In genomic region chr7:99990417-99990816, GRCh38 we compare ENCODE assay signal across 9 cellular contexts. TPM values are rescaled to one million over a fixed set of nuclear protein-coding genes. Genes with fewer than 3 reads are reported as not detected.
DNase-seq lines count a peak whose midpoint lies in the region; ATAC-seq, FAIRE-seq and TF ChIP-seq lines count a peak whose summit lies in the region.
"Had no signal": no experiment of that assay in that cellular context is flagged by ENCODE, and none has a peak within 500 bp of the region (broad histone marks: within the 10 kb centered on the region; RNA-seq: fewer than 3 reads in every experiment).

No MANE protein-coding gene starts in this region.

- intact Hi-C loops in heart left ventricle (cut with DNase I): loop anchor here in 9 of 10 donors (2.0 to 10.0 kb wide), 10 partner anchors 62 to 224 kb away; partner anchors contain the start of genes MBLAC1 (in 7 of the 9), GJC3 (in 3 of the 9), ZNF3 (in 2 of the 9) and PVRIG (in 1 of the 9)

- H3K27ac Mint-ChIP-seq in type B pancreatic cell: no peak overlapping the region

- DNase-seq in cardiac muscle cell (ENCODE audit: low read depth in 1 of 2, low spot score in 1 of 2): no peak
- no peak for DNase-seq in heart left ventricle
- DNase-seq in brain microvascular endothelial cell: no peak
- DNase-seq in mesenchymal stem cell: no peak
- DNase-seq in type B pancreatic cell (ENCODE audit: extremely low spot score, unreplicated experiment): no peak
- no peak for DNase-seq in urothelium cell line (ENCODE audit: low spot score)
- no peak for DNase-seq in AG08396 (ENCODE audit: low spot score)
- no peak for DNase-seq in NCI-H187 treated with DMSO at 0.1 percent for 48 hours (lab: John Stamatoyannopoulos, UW)

- TF ChIP-seq CTCF in cardiac muscle cell (IDR thresholded peaks at IDR 0.05; ENCODE audit: low read depth, low read length) (no peak), heart left ventricle (IDR thresholded peaks at IDR 0.05) (no peak), brain microvascular endothelial cell (IDR thresholded peaks at IDR 0.05; ENCODE audit: low read depth, low read length, missing control alignments) (no peak), type B pancreatic cell (conservative IDR thresholded peaks at IDR 0.05) (no peak)

- no peak for TF ChIP-seq POLR2A in heart left ventricle (IDR thresholded peaks at IDR 0.05)

- peak overlapping the region; percentile 48 for H3K9ac ChIP-seq in mesenchymal stem cell (ENCODE audit: low read length)

- H3K79me1 ChIP-seq in mesenchymal stem cell (replicated peaks; ENCODE audit: low read length, poor library complexity, severe bottlenecking): no peaks in the 10 kb centered on the region

- FAIRE-seq in urothelium cell line (lab: Jason Lieb, UNC): no peak

- peak overlapping the region; percentile 70 for H4K8ac ChIP-seq in mesenchymal stem cell (ENCODE audit: low read length)

- peak overlapping the region; percentile 85 for H3K4me3 Mint-ChIP-seq in type B pancreatic cell

- no peak overlapping the region for H2BK5ac ChIP-seq in mesenchymal stem cell (ENCODE audit: low read depth, low read length, poor library complexity, severe bottlenecking)

- H3K36me3 Mint-ChIP-seq in type B pancreatic cell: no peaks in the 10 kb centered on the region
- H3K36me3 Mint-ChIP-seq: naive thymus-derived CD4-positive, alpha-beta T cell had no signal

- H3K9me3 ChIP-seq in cardiac muscle cell (ENCODE audit: low read depth) (no peaks in the 10 kb centered on the region), heart left ventricle (no peaks in the 10 kb centered on the region), mesenchymal stem cell (ENCODE audit: control insufficient read depth, low read length) (no peaks in the 10 kb centered on the region)

- no peak for ATAC-seq in heart left ventricle

- H3K23ac ChIP-seq in mesenchymal stem cell (ENCODE audit: low read length in 2 of 2): no peak overlapping the region

- peaks cover 18% of the 10 kb centered on the region for H3K4me1 Mint-ChIP-seq in type B pancreatic cell (ENCODE audit: unreplicated experiment)

- 41 to 53% (median 44%) methylated on average over 13 of the region's 13 CpGs for WGBS in heart left ventricle, 4 donors
- WGBS in mesenchymal stem cell: 49% methylated on average over 11 of the region's 13 CpGs

- H3K9me3 Mint-ChIP-seq in type B pancreatic cell: no peaks in the 10 kb centered on the region
- H3K9me3 Mint-ChIP-seq: naive thymus-derived CD4-positive, alpha-beta T cell had no signal

- H3K4me2 ChIP-seq in mesenchymal stem cell (ENCODE audit: low read length, poor library complexity, severe bottlenecking): no peak overlapping the region

- no peak overlapping the region for H4K91ac ChIP-seq in mesenchymal stem cell (ENCODE audit: low read length)

- H2BK15ac ChIP-seq in mesenchymal stem cell (ENCODE audit: low read depth, poor library complexity, severe bottlenecking): peak overlapping the region; percentile 18

- peak overlapping the region; percentile 53 for H2AFZ ChIP-seq in mesenchymal stem cell (ENCODE audit: low read depth, low read length)

- H3K27me3 ChIP-seq in cardiac muscle cell: peaks cover 4% of the 10 kb centered on the region
- peaks cover 0 to 4% (median 0%) of the 10 kb centered on the region in 9 donors for H3K27me3 ChIP-seq in heart left ventricle
- H3K27me3 ChIP-seq in brain microvascular endothelial cell (replicated peaks): no peaks in the 10 kb centered on the region
- H3K27me3 ChIP-seq in mesenchymal stem cell (ENCODE audit: control insufficient read depth in 1 of 2, insufficient read depth in 1 of 2, low read length in 2 of 2): peaks cover 18 to 28% of the 10 kb centered on the region in 2 experiments

- no peak overlapping the region for H2AK5ac ChIP-seq in mesenchymal stem cell (ENCODE audit: low read length, severe bottlenecking)

- H3K36me3 ChIP-seq in cardiac muscle cell (no peaks in the 10 kb centered on the region), heart left ventricle (no peaks in the 10 kb centered on the region), brain microvascular endothelial cell (replicated peaks) (no peaks in the 10 kb centered on the region), mesenchymal stem cell (ENCODE audit: control insufficient read depth in 1 of 2, insufficient read depth in 2 of 2, low read depth in 1 of 2, low read length in 2 of 2) (no peaks in the 10 kb centered on the region)

- H3K4me3 ChIP-seq in cardiac muscle cell: peak overlapping the region; percentile 13
- peak overlapping the region in 6 of 12 donors; percentile 6 to 40 (median 20) for H3K4me3 ChIP-seq in heart left ventricle
- peak overlapping the region; percentile 39 for H3K4me3 ChIP-seq in brain microvascular endothelial cell (ENCODE audit: low read depth, low read length)
- peak overlapping the region in 1 of 2 experiments; percentile 59 for H3K4me3 ChIP-seq in mesenchymal stem cell (ENCODE audit: insufficient read depth in 1 of 2, low read depth in 1 of 2, low read length in 2 of 2)

- H3K4ac ChIP-seq in mesenchymal stem cell (ENCODE audit: low read depth in 1 of 2, low read length in 2 of 2): no peak overlapping the region

- H2BK120ac ChIP-seq in mesenchymal stem cell (ENCODE audit: low read depth, low read length): no peak overlapping the region

- H2BK12ac ChIP-seq in mesenchymal stem cell (ENCODE audit: low read length in 2 of 2): peak overlapping the region in 1 of 2 experiments; percentile 65

- H3K4me1 ChIP-seq in cardiac muscle cell (ENCODE audit: low read depth) (no peaks in the 10 kb centered on the region), heart left ventricle (peaks cover 0 to 24% (median 3%) of the 10 kb centered on the region in 12 donors), mesenchymal stem cell (ENCODE audit: control insufficient read depth, insufficient read depth, low read depth, low read length) (no peaks in the 10 kb centered on the region)

- H3K27ac ChIP-seq in cardiac muscle cell: no peak overlapping the region
- H3K27ac ChIP-seq in heart left ventricle: no peak overlapping the region
- H3K27ac ChIP-seq in brain microvascular endothelial cell: no peak overlapping the region
- no peak overlapping the region for H3K27ac ChIP-seq in mesenchymal stem cell (ENCODE audit: low read length, poor library complexity, severe bottlenecking)

- no peak overlapping the region for H3K14ac ChIP-seq in mesenchymal stem cell (ENCODE audit: low read length in 2 of 2)

- peak overlapping the region in 1 of 2 experiments; percentile 59 for H3K18ac ChIP-seq in mesenchymal stem cell (ENCODE audit: low read depth in 1 of 2, low read length in 2 of 2)

- peaks cover 16% of the 10 kb centered on the region for H3K27me3 Mint-ChIP-seq in type B pancreatic cell

- in situ Hi-C loops in brain microvascular endothelial cell (cut with HindIII; ENCODE audit: low pct_ligation_motif_present, low sequenced_read_pairs): loop anchor here (25.0 kb wide), 1 partner anchor 97 kb away; the partner anchor contains the start of genes COPS6 and ZNF3

RNA-seq across cellular contexts. Expression of gene AZGP1, which starts 14.6 kb away (rescaled TPM):
- 0.39 TPM in 1 of 2 replicates, not detected in the other for total RNA-seq in cardiac muscle cell
- not detected in 2 replicates for polyA plus RNA-seq in cardiac muscle cell
- 100 to 1,000 TPM in 4 of 9 donors, 10 to 100 TPM in 5; 31.8 to 214 (median 95.4) TPM for total RNA-seq in heart left ventricle
- polyA plus RNA-seq in heart left ventricle: 100 to 1,000 TPM in 1 of 2 donors, 10 to 100 TPM in 1; 99.1 to 146 TPM
- polyA plus RNA-seq in mesenchymal stem cell (2013, experiment 1 of 2): not detected
- polyA plus RNA-seq in mesenchymal stem cell (2013, experiment 2 of 2): not detected
- total RNA-seq in type B pancreatic cell (ENCODE audit: low replicate concordance): 0.50 and 0.60 TPM in 2 replicates
- total RNA-seq: naive thymus-derived CD4-positive, alpha-beta T cell had no signal
- polyA plus RNA-seq: naive thymus-derived CD4-positive, alpha-beta T cell had no signal

RNA-seq across cellular contexts. Expression of gene ZKSCAN1, which starts 25.0 kb away (rescaled TPM):
- total RNA-seq in cardiac muscle cell (17.4 and 33.7 TPM in 2 replicates), heart left ventricle (10 to 100 TPM; 19.4 to 65.5 (median 40.8) TPM), type B pancreatic cell (ENCODE audit: low replicate concordance) (157 and 170 TPM in 2 replicates)
- polyA plus RNA-seq in cardiac muscle cell (22.3 and 38.1 TPM in 2 replicates), heart left ventricle (1 to 10 TPM; 8.5 to 9.4 TPM)
- polyA plus RNA-seq in mesenchymal stem cell (2013, experiment 1 of 2): 18.7 TPM
- 18.2 TPM for polyA plus RNA-seq in mesenchymal stem cell (2013, experiment 2 of 2)

RNA-seq across cellular contexts. Expression of gene ZSCAN21, which starts 59.2 kb away (rescaled TPM):
- total RNA-seq in cardiac muscle cell: 23.3 and 24.3 TPM in 2 replicates
- 11.3 and 22.5 TPM in 2 replicates for polyA plus RNA-seq in cardiac muscle cell
- total RNA-seq in heart left ventricle: 10 to 100 TPM in 2 of 9 donors, 1 to 10 TPM in 7; 6.2 to 12.1 (median 7.2) TPM
- 1 to 10 TPM; 4.4 to 7.2 TPM for polyA plus RNA-seq in heart left ventricle
- 8.8 TPM for polyA plus RNA-seq in mesenchymal stem cell (2013, experiment 1 of 2)
- 8.6 TPM for polyA plus RNA-seq in mesenchymal stem cell (2013, experiment 2 of 2)
- 11.9 and 16.4 TPM in 2 replicates for total RNA-seq in type B pancreatic cell (ENCODE audit: low replicate concordance)

Comparison
In these comparisons a context has a peak if more than half of its experiments do, and no peak if none do; other contexts are left out.
1. RNA of gene AZGP1, which starts 14.6 kb away (total RNA-seq): 31.8 to 214 TPM in heart left ventricle; 0.50 to 0.60 TPM in type B pancreatic cell and 0.39 TPM in cardiac muscle cell; every median in the first group is over 10 times any median in the second.